In genomic region chr9:113568481-113569321, GRCh38 we compare ENCODE assay signal across 13 cellular contexts.
DNase-seq lines count a peak whose midpoint lies in the region; ATAC-seq and TF ChIP-seq lines count a peak whose summit lies in the region.
"Had no signal": no experiment of that assay in that cellular context is flagged by ENCODE, and none has a peak within 500 bp of the region (broad histone marks: within the 10 kb centered on the region; RNA-seq: fewer than 3 reads in every experiment).

No MANE protein-coding gene starts in this region.

- H3K79me2 ChIP-seq in neural progenitor cell (ENCODE audit: low read depth), result no peaks in the 10 kb centered on the region

- peaks cover 18% of the 10 kb centered on the region for H3K4me1 ChIP-seq in neural progenitor cell
- peaks cover 8% of the 10 kb centered on the region for H3K4me1 ChIP-seq in CD4-positive, alpha-beta memory T cell (ENCODE audit: insufficient read depth, low read length)

- H3K9me3 Mint-ChIP-seq in effector memory CD8-positive, alpha-beta T cell, result no peaks in the 10 kb centered on the region
- peaks cover 4% of the 10 kb centered on the region for H3K9me3 Mint-ChIP-seq in neural progenitor cell
- H3K9me3 Mint-ChIP-seq in CD4-positive, alpha-beta memory T cell, result no peaks in the 10 kb centered on the region
- H3K9me3 Mint-ChIP-seq: activated naive CD4-positive, alpha-beta T cell treated with anti-CD3 and anti-CD28 coated beads, Interleukin-2, amount 50 U/mL, for 24 hours; HFFc6 had no signal

- H3K36me3 Mint-ChIP-seq in effector memory CD8-positive, alpha-beta T cell (ENCODE audit: insufficient read depth), result peaks cover 18% of the 10 kb centered on the region
- peaks cover 1% of the 10 kb centered on the region for H3K36me3 Mint-ChIP-seq in neural progenitor cell
- no peaks in the 10 kb centered on the region for H3K36me3 Mint-ChIP-seq in CD4-positive, alpha-beta memory T cell
- H3K36me3 Mint-ChIP-seq: activated naive CD4-positive, alpha-beta T cell treated with anti-CD3 and anti-CD28 coated beads, Interleukin-2, amount 50 U/mL, for 24 hours had no signal

- no peak for ATAC-seq in effector memory CD8-positive, alpha-beta T cell (replicated peaks)
- ATAC-seq in HG02970 (IDR thresholded peaks at IDR 0.05; ENCODE audit: low FRiP score, unreplicated experiment) (no peak), GM18867 (IDR thresholded peaks at IDR 0.05; ENCODE audit: unreplicated experiment) (no peak)

- no peaks in the 10 kb centered on the region for H4K20me1 ChIP-seq in neural progenitor cell (ENCODE audit: low read depth)

- no peak overlapping the region for H2AFZ ChIP-seq in neural progenitor cell (replicated peaks)

- no peak for TF ChIP-seq CTCF in neural progenitor cell (IDR thresholded peaks at IDR 0.05)

- CTCF ChIA-PET in CD4-positive, alpha-beta memory T cell (lab: Charles Lee; ENCODE audit: partially characterized antibody), result interaction anchor here (0.9 kb wide), 1 partner anchor 11 kb away, joined by 4 read pairs; no protein-coding TSS in a partner anchor

- peaks cover 6% of the 10 kb centered on the region for H3K27me3 ChIP-seq in neural progenitor cell
- H3K27me3 ChIP-seq in CD4-positive, alpha-beta memory T cell (ENCODE audit: insufficient read depth, low read length), result no peaks in the 10 kb centered on the region
- H3K27me3 ChIP-seq: testis had no signal

- no peak overlapping the region for H3K27ac ChIP-seq in neural progenitor cell
- no peak overlapping the region for H3K27ac ChIP-seq in CD4-positive, alpha-beta memory T cell (ENCODE audit: low read depth, low read length)
- H3K27ac ChIP-seq: testis had no signal

- peak overlapping the region; percentile 86 to 97 for H3K27ac Mint-ChIP-seq in effector memory CD8-positive, alpha-beta T cell
- peak overlapping the region; percentile 21 for H3K27ac Mint-ChIP-seq in neural progenitor cell
- peak overlapping the region in 2 of 7 donors; percentile 43 to 89 for H3K27ac Mint-ChIP-seq in CD4-positive, alpha-beta memory T cell
- H3K27ac Mint-ChIP-seq: activated naive CD4-positive, alpha-beta T cell treated with anti-CD3 and anti-CD28 coated beads, Interleukin-2, amount 50 U/mL, for 24 hours; HFFc6 had no signal

- H3K9ac ChIP-seq in neural progenitor cell, result no peak overlapping the region

- no peaks in the 10 kb centered on the region for H3K36me3 ChIP-seq in neural progenitor cell
- H3K36me3 ChIP-seq in CD4-positive, alpha-beta memory T cell (ENCODE audit: insufficient read depth, low read length), result no peaks in the 10 kb centered on the region

- POLR2A ChIA-PET in CD4-positive, alpha-beta memory T cell (lab: Charles Lee; ENCODE audit: partially characterized antibody), result interaction anchor here (0.8 to 1.0 kb wide), 2 partner anchors 10 to 56 kb away, joined by 3 to 6 read pairs; no protein-coding TSS in a partner anchor

- no peaks in the 10 kb centered on the region for H3K27me3 Mint-ChIP-seq in effector memory CD8-positive, alpha-beta T cell
- peaks cover 4% of the 10 kb centered on the region for H3K27me3 Mint-ChIP-seq in neural progenitor cell (ENCODE audit: insufficient read depth, low read depth)
- no peaks in the 10 kb centered on the region for H3K27me3 Mint-ChIP-seq in CD4-positive, alpha-beta memory T cell
- H3K27me3 Mint-ChIP-seq: activated naive CD4-positive, alpha-beta T cell treated with anti-CD3 and anti-CD28 coated beads, Interleukin-2, amount 50 U/mL, for 24 hours had no signal

- no peak overlapping the region for H3K4me2 ChIP-seq in neural progenitor cell

- H3K9me3 ChIP-seq in neural progenitor cell (ENCODE audit: low read depth), result no peaks in the 10 kb centered on the region
- H3K9me3 ChIP-seq in CD4-positive, alpha-beta memory T cell (ENCODE audit: control insufficient read depth in 1 of 2, low read length in 2 of 2), result no peaks in the 10 kb centered on the region
- H3K9me3 ChIP-seq: testis had no signal

- H3K4me3 Mint-ChIP-seq in effector memory CD8-positive, alpha-beta T cell, result no peak overlapping the region
- no peak overlapping the region for H3K4me3 Mint-ChIP-seq in neural progenitor cell
- no peak overlapping the region for H3K4me3 Mint-ChIP-seq in CD4-positive, alpha-beta memory T cell
- H3K4me3 Mint-ChIP-seq: activated naive CD4-positive, alpha-beta T cell treated with anti-CD3 and anti-CD28 coated beads, Interleukin-2, amount 50 U/mL, for 24 hours; HFFc6 had no signal

- no peaks in the 10 kb centered on the region for H3F3A ChIP-seq in neural progenitor cell (ENCODE audit: low read depth)

- peaks cover 58 to 65% of the 10 kb centered on the region in 2 donors for H3K4me1 Mint-ChIP-seq in effector memory CD8-positive, alpha-beta T cell (ENCODE audit: low read depth in 2 of 2)
- H3K4me1 Mint-ChIP-seq in neural progenitor cell, result peaks cover 26% of the 10 kb centered on the region
- peaks cover 6 to 38% (median 24%) of the 10 kb centered on the region in 4 donors for H3K4me1 Mint-ChIP-seq in CD4-positive, alpha-beta memory T cell

- intact Hi-C loops in CD4-positive, alpha-beta memory T cell (cut with micrococcal nuclease), result no loop called here

- peak; percentile 74 for DNase-seq in DMS 273 treated with DMSO at 0.1 percent for 48 hours (lab: John Stamatoyannopoulos, UW)
- peak; percentile 53 for DNase-seq in NCI-H345 treated with DMSO at 0.1 percent for 48 hours (lab: John Stamatoyannopoulos, UW; ENCODE audit: unreplicated experiment)
- DNase-seq in effector memory CD8-positive, alpha-beta T cell, result no peak
- no peak for DNase-seq in neural progenitor cell (ENCODE audit: low spot score)
- no peak for DNase-seq in NAMALWA (ENCODE audit: low spot score)
- DNase-seq in CD4-positive, alpha-beta memory T cell, result no peak
- DNase-seq: Calu3, HFFc6, left cardiac atrium, testis had no signal

- H3K4me3 ChIP-seq in neural progenitor cell, result no peak overlapping the region
- H3K4me3 ChIP-seq in CD4-positive, alpha-beta memory T cell (ENCODE audit: low read length in 2 of 2), result no peak overlapping the region
- H3K4me3 ChIP-seq: testis had no signal

Comparison
In these comparisons a context has a peak if more than half of its experiments do, and no peak if none do; other contexts are left out.
1. DNase-seq: peak in DMS 273 treated with DMSO at 0.1 percent for 48 hours (single experiment) and NCI-H345 treated with DMSO at 0.1 percent for 48 hours (single experiment); none in effector memory CD8-positive, alpha-beta T cell (0 of 3), neural progenitor cell (single experiment), NAMALWA (single experiment) and CD4-positive, alpha-beta memory T cell (0 of 5).